In the genomic region with DNA sequence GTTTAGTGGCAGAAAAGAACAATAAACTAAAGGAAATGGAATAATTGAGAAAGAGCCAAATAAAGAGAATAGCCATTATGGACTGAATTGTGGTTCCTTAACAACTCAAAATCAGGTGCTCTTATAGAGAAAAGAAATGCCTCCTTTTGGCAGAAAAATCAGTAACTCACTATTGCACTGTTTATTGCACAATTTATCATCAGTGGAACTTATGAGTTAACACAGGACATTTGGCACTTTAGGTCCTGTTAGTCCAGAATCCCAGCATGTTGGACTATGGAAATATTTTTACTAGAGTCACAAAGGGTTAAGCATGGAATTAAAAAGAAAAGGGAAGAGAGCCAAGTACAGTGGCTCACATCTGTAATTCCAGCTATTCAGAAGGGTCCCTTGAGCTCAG, we compare ENCODE assay signal across 19 cellular contexts. TPM values are rescaled to one million over a fixed set of nuclear protein-coding genes. Genes with fewer than 3 reads are reported as not detected.
DNase-seq lines count a peak whose midpoint lies in the region; ATAC-seq and TF ChIP-seq lines count a peak whose summit lies in the region.
"Had no signal": no experiment of that assay in that cellular context is flagged by ENCODE, and none has a peak within 500 bp of the region (broad histone marks: within the 10 kb centered on the region; RNA-seq: fewer than 3 reads in every experiment).

No MANE protein-coding gene starts in this region.

- H3K4me1 Mint-ChIP-seq in mesothelial cell of epicardium: peaks cover 32% of the 10 kb centered on the region
- H3K4me1 Mint-ChIP-seq: CD8-positive, alpha-beta memory T cell had no signal

- DNase-seq in cardiac muscle cell (ENCODE audit: low read depth in 1 of 2, low spot score in 1 of 2) (no peak), right cardiac atrium (no peak), epithelial cell of prostate (ENCODE audit: low read depth, low spot score) (no peak), mesothelial cell of epicardium (ENCODE audit: low spot score in 2 of 2, unreplicated experiment in 2 of 2) (no peak), NOMO-1 treated with DMSO at 0.1 percent for 48 hours (lab: John Stamatoyannopoulos, UW; ENCODE audit: unreplicated experiment) (no peak), NCI-H2081 (lab: John Stamatoyannopoulos, UW) (no peak), NCI-H2029 treated with DMSO at 0.1 percent for 48 hours (lab: John Stamatoyannopoulos, UW) (no peak), foreskin keratinocyte (no peak)
- DNase-seq: Calu3; CD8-positive, alpha-beta memory T cell; NCI-H1092; NCI-H1436; NCI-H187 treated with DMSO at 0.1 percent for 48 hours; NCI-H2227 treated with DMSO at 0.1 percent for 48 hours; NCI-H510A; NCI-H748 treated with DMSO at 0.1 percent for 48 hours; NK-92 treated with Interleukin-12 subunit alpha and Interleukin-12 subunit beta, amount 100 ng/mL, for 24 hours; Peyer's patch had no signal

- ATAC-seq in right cardiac atrium: no peak
- no peak for ATAC-seq in foreskin keratinocyte

- peak overlapping the region; percentile 48 for H3K27ac Mint-ChIP-seq in mesothelial cell of epicardium

- intact Hi-C loops in right cardiac atrium (cut with DNase I): no loop called here

- H3K4me1 ChIP-seq in cardiac muscle cell (ENCODE audit: low read depth) (peaks cover 11% of the 10 kb centered on the region), right cardiac atrium (ENCODE audit: control insufficient read depth, insufficient read depth, low read length) (peaks cover 5% of the 10 kb centered on the region), foreskin keratinocyte (peaks cover 19% of the 10 kb centered on the region)
- H3K4me1 ChIP-seq: Peyer's patch, SJSA1 had no signal

- TF ChIP-seq CTCF in cardiac muscle cell (IDR thresholded peaks at IDR 0.05; ENCODE audit: low read depth, low read length) (no peak), mesothelial cell of epicardium (IDR thresholded peaks at IDR 0.05; ENCODE audit: unreplicated experiment) (no peak), foreskin keratinocyte (conservative IDR thresholded peaks at IDR 0.05) (no peak)

- H3K36me3 Mint-ChIP-seq in mesothelial cell of epicardium: no peaks in the 10 kb centered on the region
- H3K36me3 Mint-ChIP-seq: CD8-positive, alpha-beta memory T cell had no signal

- H3K4me3 ChIP-seq in cardiac muscle cell (no peak overlapping the region), right cardiac atrium (ENCODE audit: low read length) (no peak overlapping the region)
- H3K4me3 ChIP-seq: Peyer's patch, SJSA1 had no signal

- no peaks in the 10 kb centered on the region for H3K9me3 ChIP-seq in cardiac muscle cell (ENCODE audit: low read depth)
- no peaks in the 10 kb centered on the region for H3K9me3 ChIP-seq in right cardiac atrium (ENCODE audit: control insufficient read depth, low read length)
- H3K9me3 ChIP-seq: Peyer's patch, SJSA1 had no signal

- no peak overlapping the region for H3K4me3 Mint-ChIP-seq in mesothelial cell of epicardium
- H3K4me3 Mint-ChIP-seq: CD8-positive, alpha-beta memory T cell had no signal

- no peaks in the 10 kb centered on the region for H3K27me3 ChIP-seq in cardiac muscle cell
- H3K27me3 ChIP-seq in right cardiac atrium (ENCODE audit: control insufficient read depth, insufficient read depth): no peaks in the 10 kb centered on the region
- H3K27me3 ChIP-seq in foreskin keratinocyte: no peaks in the 10 kb centered on the region
- H3K27me3 ChIP-seq: Peyer's patch, SJSA1 had no signal

- H3K36me3 ChIP-seq in cardiac muscle cell: no peaks in the 10 kb centered on the region
- H3K36me3 ChIP-seq: Peyer's patch, SJSA1 had no signal

- no peaks in the 10 kb centered on the region for H3K27me3 Mint-ChIP-seq in mesothelial cell of epicardium (ENCODE audit: low read depth)
- H3K27me3 Mint-ChIP-seq: CD8-positive, alpha-beta memory T cell had no signal

- H3K9me3 Mint-ChIP-seq in mesothelial cell of epicardium: no peaks in the 10 kb centered on the region
- H3K9me3 Mint-ChIP-seq: CD8-positive, alpha-beta memory T cell had no signal

- H3K27ac ChIP-seq in cardiac muscle cell (peak overlapping the region; percentile 73), right cardiac atrium (ENCODE audit: low read length) (no peak overlapping the region), epithelial cell of prostate (peak overlapping the region; percentile 71), foreskin keratinocyte (no peak overlapping the region)
- H3K27ac ChIP-seq: Peyer's patch, SJSA1 had no signal

RNA-seq across cellular contexts. Expression of gene JMY, which starts 53.8 kb away (rescaled TPM):
- total RNA-seq in cardiac muscle cell (12.6 and 23.0 TPM in 2 replicates), right cardiac atrium (10 to 100 TPM; 10.3 to 14.5 (median 11.6) TPM), mesothelial cell of epicardium (15.7 to 16.7 TPM (median 16.1 TPM) in 3 replicates), foreskin keratinocyte (5.2 and 5.8 TPM in 2 replicates)
- polyA plus RNA-seq in cardiac muscle cell (6.3 and 10.3 TPM in 2 replicates), right cardiac atrium (4.1 TPM), foreskin keratinocyte (0.93 and 0.97 TPM in 2 replicates)

Comparison
In these comparisons a context has a peak if more than half of its experiments do, and no peak if none do; other contexts are left out.
1. H3K27ac ChIP-seq: peak in cardiac muscle cell (single experiment) and epithelial cell of prostate (single experiment); none in right cardiac atrium (single experiment) and foreskin keratinocyte (single experiment).